ENCODE assay signal across 20 cellular contexts in the genomic region with DNA sequence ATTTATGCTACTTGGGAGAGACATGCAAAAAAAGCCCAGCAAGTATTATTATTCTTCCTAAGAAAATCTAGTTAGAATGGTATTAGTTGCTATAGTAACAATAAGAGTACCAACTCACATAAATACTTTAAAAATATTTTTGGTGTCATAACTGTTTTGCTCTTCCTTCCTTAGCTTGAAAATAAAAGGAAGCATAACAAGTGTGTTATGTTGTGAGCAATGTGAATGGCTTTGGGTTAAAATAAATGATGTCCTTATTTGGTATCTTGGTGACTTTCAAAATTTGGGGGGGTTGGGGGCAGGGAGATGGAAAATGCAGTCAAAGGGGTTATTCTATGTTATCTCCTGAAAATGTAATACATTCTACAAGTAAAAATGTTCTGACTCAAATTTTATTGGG.
DNase-seq lines count a peak whose midpoint lies in the region; ATAC-seq and TF ChIP-seq lines count a peak whose summit lies in the region.
"Had no signal": no experiment of that assay in that cellular context is flagged by ENCODE, and none has a peak within 500 bp of the region (broad histone marks: within the 10 kb centered on the region; RNA-seq: fewer than 3 reads in every experiment).

No MANE protein-coding gene starts in this region.

- no peaks in the 10 kb centered on the region for H3K27me3 ChIP-seq in CD4-positive, alpha-beta T cell (ENCODE audit: control insufficient read depth, insufficient read depth, low read length)
- no peaks in the 10 kb centered on the region for H3K27me3 ChIP-seq in naive thymus-derived CD4-positive, alpha-beta T cell (ENCODE audit: control insufficient read depth in 2 of 2, insufficient read depth in 2 of 2, low read length in 2 of 2)
- H3K27me3 ChIP-seq: Peyer's patch had no signal

- peak overlapping the region; percentile 3 for H3K27ac Mint-ChIP-seq in activated CD8-positive, alpha-beta T cell treated with anti-CD3 and anti-CD28 coated beads, Interleukin-2, amount 10 ng/mL, durations not matched to agents 7 days and 5 days
- no peak overlapping the region for H3K27ac Mint-ChIP-seq in activated CD8-positive, alpha-beta T cell treated with anti-CD3 and anti-CD28 coated beads for 36 hours
- H3K27ac Mint-ChIP-seq in CD4-positive, alpha-beta T cell: peak overlapping the region; percentile 22
- H3K27ac Mint-ChIP-seq in T-helper 17 cell: peak overlapping the region; percentile 9
- peak overlapping the region in 6 of 9 donors; percentile 0 to 60 (median 46) for H3K27ac Mint-ChIP-seq in naive thymus-derived CD4-positive, alpha-beta T cell
- H3K27ac Mint-ChIP-seq: H9 had no signal

- H3K36me3 Mint-ChIP-seq in activated CD8-positive, alpha-beta T cell treated with anti-CD3 and anti-CD28 coated beads, Interleukin-2, amount 10 ng/mL, durations not matched to agents 7 days and 5 days (ENCODE audit: low read depth): peaks cover 66% of the 10 kb centered on the region
- peaks cover 41% of the 10 kb centered on the region for H3K36me3 Mint-ChIP-seq in activated CD8-positive, alpha-beta T cell treated with anti-CD3 and anti-CD28 coated beads for 36 hours (ENCODE audit: low read depth)
- peaks cover 99% of the 10 kb centered on the region for H3K36me3 Mint-ChIP-seq in CD4-positive, alpha-beta T cell (ENCODE audit: low read depth)
- peaks cover 14% of the 10 kb centered on the region for H3K36me3 Mint-ChIP-seq in T-helper 17 cell (ENCODE audit: low read depth)
- peaks cover 16 to 71% (median 33%) of the 10 kb centered on the region in 5 donors for H3K36me3 Mint-ChIP-seq in naive thymus-derived CD4-positive, alpha-beta T cell

- H3K9me3 ChIP-seq in CD4-positive, alpha-beta T cell (ENCODE audit: control insufficient read depth, low read length): no peaks in the 10 kb centered on the region
- H3K9me3 ChIP-seq in T-helper 17 cell (ENCODE audit: control insufficient read depth, low read length, poor library complexity, severe bottlenecking): no peaks in the 10 kb centered on the region
- H3K9me3 ChIP-seq in naive thymus-derived CD4-positive, alpha-beta T cell (ENCODE audit: control insufficient read depth in 2 of 3, low read length in 3 of 3): no peaks in the 10 kb centered on the region
- H3K9me3 ChIP-seq: Peyer's patch had no signal

- no peak for TF ChIP-seq CTCF in activated CD8-positive, alpha-beta T cell treated with anti-CD3 and anti-CD28 coated beads for 36 hours (IDR thresholded peaks at IDR 0.05)
- TF ChIP-seq CTCF in CD4-positive, alpha-beta T cell (IDR thresholded peaks at IDR 0.05): no peak
- TF ChIP-seq CTCF in GM10266 (IDR thresholded peaks at IDR 0.05; ENCODE audit: control insufficient read depth, insufficient read depth, low read depth, missing control alignments): no peak

- ATAC-seq in activated CD8-positive, alpha-beta T cell treated with anti-CD3 and anti-CD28 coated beads, Interleukin-2, amount 10 ng/mL, durations not matched to agents 7 days and 5 days: no peak
- no peak for ATAC-seq in activated CD8-positive, alpha-beta T cell treated with anti-CD3 and anti-CD28 coated beads for 36 hours
- no peak for ATAC-seq in CD4-positive, alpha-beta T cell (ENCODE audit: poor library complexity)
- ATAC-seq in T-helper 17 cell: no peak
- ATAC-seq in naive thymus-derived CD4-positive, alpha-beta T cell: no peak
- ATAC-seq in GM18870 (IDR thresholded peaks at IDR 0.05; ENCODE audit: unreplicated experiment): no peak

- no peak overlapping the region for H3K27ac ChIP-seq in CD4-positive, alpha-beta T cell (ENCODE audit: low read depth, low read length)
- no peak overlapping the region for H3K27ac ChIP-seq in naive thymus-derived CD4-positive, alpha-beta T cell (ENCODE audit: low read depth, low read length)
- H3K27ac ChIP-seq: 22Rv1 had no signal

- POLR2A ChIA-PET in activated CD8-positive, alpha-beta T cell treated with anti-CD3 and anti-CD28 coated beads, Interleukin-2, amount 10 ng/mL, durations not matched to agents 7 days and 5 days (lab: Charles Lee): no interaction called here
- POLR2A ChIA-PET in activated CD8-positive, alpha-beta T cell treated with anti-CD3 and anti-CD28 coated beads for 36 hours (lab: Charles Lee): interaction anchor here (0.7 kb wide), 1 partner anchor 26 kb away, joined by 4 read pairs; no protein-coding TSS in a partner anchor
- POLR2A ChIA-PET in CD4-positive, alpha-beta T cell (lab: Charles Lee): no interaction called here
- POLR2A ChIA-PET in naive thymus-derived CD4-positive, alpha-beta T cell (lab: Charles Lee): interaction anchor here (0.6 kb wide), 1 partner anchor 46 kb away, joined by 3 read pairs; no protein-coding TSS in a partner anchor

- no peak overlapping the region for H3K4me3 ChIP-seq in naive thymus-derived CD4-positive, alpha-beta T cell (ENCODE audit: low read length)
- H3K4me3 ChIP-seq: Peyer's patch had no signal

- CTCF ChIA-PET in activated CD8-positive, alpha-beta T cell treated with anti-CD3 and anti-CD28 coated beads, Interleukin-2, amount 10 ng/mL, durations not matched to agents 7 days and 5 days (lab: Charles Lee): interaction anchor here (1.4 to 1.9 kb wide), 2 partner anchors 69 to 232 kb away, joined by 3 to 4 read pairs; no protein-coding TSS in a partner anchor
- CTCF ChIA-PET in activated CD8-positive, alpha-beta T cell treated with anti-CD3 and anti-CD28 coated beads for 36 hours (lab: Charles Lee): no interaction called here
- CTCF ChIA-PET in CD4-positive, alpha-beta T cell (lab: Charles Lee): no interaction called here
- CTCF ChIA-PET in naive thymus-derived CD4-positive, alpha-beta T cell (lab: Charles Lee): no interaction called here

- H3K27me3 Mint-ChIP-seq in activated CD8-positive, alpha-beta T cell treated with anti-CD3 and anti-CD28 coated beads, Interleukin-2, amount 10 ng/mL, durations not matched to agents 7 days and 5 days (ENCODE audit: low read depth): no peaks in the 10 kb centered on the region
- H3K27me3 Mint-ChIP-seq in activated CD8-positive, alpha-beta T cell treated with anti-CD3 and anti-CD28 coated beads for 36 hours: no peaks in the 10 kb centered on the region
- no peaks in the 10 kb centered on the region for H3K27me3 Mint-ChIP-seq in CD4-positive, alpha-beta T cell
- no peaks in the 10 kb centered on the region for H3K27me3 Mint-ChIP-seq in T-helper 17 cell
- H3K27me3 Mint-ChIP-seq in naive thymus-derived CD4-positive, alpha-beta T cell: no peaks in the 10 kb centered on the region

- H3K36me3 ChIP-seq in naive thymus-derived CD4-positive, alpha-beta T cell (ENCODE audit: control insufficient read depth in 2 of 3, insufficient read depth in 3 of 3, low read length in 3 of 3): peaks cover 10 to 88% (median 32%) of the 10 kb centered on the region in 3 experiments

- DNase-seq in activated CD8-positive, alpha-beta T cell treated with anti-CD3 and anti-CD28 coated beads, Interleukin-2, amount 10 ng/mL, durations not matched to agents 7 days and 5 days: no peak
- no peak for DNase-seq in activated CD8-positive, alpha-beta T cell treated with anti-CD3 and anti-CD28 coated beads for 36 hours
- DNase-seq in CD4-positive, alpha-beta T cell: no peak
- no peak for DNase-seq in T-helper 17 cell
- no peak for DNase-seq in naive thymus-derived CD4-positive, alpha-beta T cell
- DNase-seq in 8988T: no peak
- no peak for DNase-seq in GM10266 (ENCODE audit: extremely low spot score)
- DNase-seq: AML-193, C1 segment of cervical spinal cord, H9, Kasumi-1, NCI-H1417, NCI-H1694 treated with DMSO at 0.1 percent for 48 hours, NCI-H2081 treated with DMSO at 0.1 percent for 48 hours, NCI-H2171 treated with DMSO at 0.1 percent for 48 hours, NCI-H524 treated with DMSO at 0.1 percent for 48 hours, NCI-H82, Peyer's patch had no signal

- H3K9me3 Mint-ChIP-seq in activated CD8-positive, alpha-beta T cell treated with anti-CD3 and anti-CD28 coated beads, Interleukin-2, amount 10 ng/mL, durations not matched to agents 7 days and 5 days (ENCODE audit: insufficient read depth): no peaks in the 10 kb centered on the region
- no peaks in the 10 kb centered on the region for H3K9me3 Mint-ChIP-seq in activated CD8-positive, alpha-beta T cell treated with anti-CD3 and anti-CD28 coated beads for 36 hours
- H3K9me3 Mint-ChIP-seq in CD4-positive, alpha-beta T cell: no peaks in the 10 kb centered on the region
- H3K9me3 Mint-ChIP-seq in naive thymus-derived CD4-positive, alpha-beta T cell: no peaks in the 10 kb centered on the region
- H3K9me3 Mint-ChIP-seq: H9 had no signal

- H3K4me3 Mint-ChIP-seq in activated CD8-positive, alpha-beta T cell treated with anti-CD3 and anti-CD28 coated beads, Interleukin-2, amount 10 ng/mL, durations not matched to agents 7 days and 5 days: no peak overlapping the region
- no peak overlapping the region for H3K4me3 Mint-ChIP-seq in activated CD8-positive, alpha-beta T cell treated with anti-CD3 and anti-CD28 coated beads for 36 hours
- H3K4me3 Mint-ChIP-seq in CD4-positive, alpha-beta T cell: no peak overlapping the region
- no peak overlapping the region for H3K4me3 Mint-ChIP-seq in T-helper 17 cell
- no peak overlapping the region for H3K4me3 Mint-ChIP-seq in naive thymus-derived CD4-positive, alpha-beta T cell
- H3K4me3 Mint-ChIP-seq: H9 had no signal

- H3K4me1 Mint-ChIP-seq in activated CD8-positive, alpha-beta T cell treated with anti-CD3 and anti-CD28 coated beads, Interleukin-2, amount 10 ng/mL, durations not matched to agents 7 days and 5 days (ENCODE audit: low read depth): peaks cover 9% of the 10 kb centered on the region
- peaks cover 12% of the 10 kb centered on the region for H3K4me1 Mint-ChIP-seq in activated CD8-positive, alpha-beta T cell treated with anti-CD3 and anti-CD28 coated beads for 36 hours (ENCODE audit: low read depth)
- H3K4me1 Mint-ChIP-seq in CD4-positive, alpha-beta T cell (ENCODE audit: low read depth): peaks cover 19% of the 10 kb centered on the region
- H3K4me1 Mint-ChIP-seq in T-helper 17 cell: peaks cover 15% of the 10 kb centered on the region
- peaks cover 4 to 30% (median 22%) of the 10 kb centered on the region in 7 donors for H3K4me1 Mint-ChIP-seq in naive thymus-derived CD4-positive, alpha-beta T cell

- intact Hi-C loops in activated CD8-positive, alpha-beta T cell treated with anti-CD3 and anti-CD28 coated beads for 36 hours (cut with micrococcal nuclease): no loop called here
- intact Hi-C loops in CD4-positive, alpha-beta T cell (cut with DNase I, micrococcal nuclease): no loop called here
- intact Hi-C loops in naive thymus-derived CD4-positive, alpha-beta T cell (cut with micrococcal nuclease): loop anchor here in 1 of 2 donors (5.0 kb wide), 1 partner anchor 232 kb away; no protein-coding TSS in a partner anchor

- H3K4me1 ChIP-seq in naive thymus-derived CD4-positive, alpha-beta T cell (ENCODE audit: control insufficient read depth in 2 of 2, insufficient read depth in 2 of 2, low read length in 2 of 2): no peaks in the 10 kb centered on the region
- H3K4me1 ChIP-seq: Peyer's patch had no signal

Comparison
In these comparisons a context has a peak if more than half of its experiments do, and no peak if none do; other contexts are left out.
1. POLR2A ChIA-PET loops: an anchor here in activated CD8-positive, alpha-beta T cell treated with anti-CD3 and anti-CD28 coated beads for 36 hours (0.7 kb wide) and naive thymus-derived CD4-positive, alpha-beta T cell (0.6 kb wide); none called in activated CD8-positive, alpha-beta T cell treated with anti-CD3 and anti-CD28 coated beads, Interleukin-2, amount 10 ng/mL, durations not matched to agents 7 days and 5 days and CD4-positive, alpha-beta T cell.